ENCODE assay signal across 10 cellular contexts in the genomic region with DNA sequence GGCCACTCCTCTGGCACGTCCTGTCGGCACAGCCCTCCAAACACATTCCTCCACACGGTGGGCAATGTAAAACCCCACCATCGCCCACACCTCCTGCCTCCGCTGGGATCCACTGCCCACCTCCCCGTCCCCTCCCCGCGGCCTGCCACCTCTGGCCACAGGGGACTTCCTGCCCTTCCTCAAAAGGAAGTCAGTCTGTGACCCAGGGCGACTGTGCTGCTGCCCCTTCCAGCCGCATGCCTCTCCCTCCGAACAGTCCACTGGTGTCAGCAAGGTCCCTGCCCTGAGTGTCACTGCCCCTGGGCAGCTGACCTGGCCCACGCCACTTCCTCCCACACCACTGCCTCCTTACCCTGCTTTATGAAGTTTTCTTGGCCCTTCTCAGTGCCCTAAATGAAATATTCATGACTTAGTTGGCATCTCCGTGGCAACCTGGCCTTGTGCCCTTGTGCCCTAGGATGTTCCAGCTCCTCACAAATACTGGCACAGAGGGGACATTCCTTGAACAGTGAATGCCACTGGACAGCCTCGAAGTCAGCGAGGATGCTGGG. TPM values are rescaled to one million over a fixed set of nuclear protein-coding genes. Genes with fewer than 3 reads are reported as not detected.
DNase-seq lines count a peak whose midpoint lies in the region; ATAC-seq and TF ChIP-seq lines count a peak whose summit lies in the region.
"Had no signal": no experiment of that assay in that cellular context is flagged by ENCODE, and none has a peak within 500 bp of the region (broad histone marks: within the 10 kb centered on the region; RNA-seq: fewer than 3 reads in every experiment).

No MANE protein-coding gene starts in this region.

- DNase-seq in G401 (ENCODE audit: low spot score) (peak; percentile 52), RKO (ENCODE audit: low spot score) (peak; percentile 31), GOT3 (lab: John Stamatoyannopoulos, UW) (no peak), NCI-H1436 treated with DMSO at 0.1 percent for 48 hours (lab: John Stamatoyannopoulos, UW) (no peak), NCI-H2171 treated with DMSO at 0.1 percent for 48 hours (lab: John Stamatoyannopoulos, UW) (no peak)
- DNase-seq: stimulated activated CD4-positive, alpha-beta T cell treated with anti-CD3 and anti-CD28 coated beads, Interleukin-2, amount 100 ng/mL, for 48 hours had no signal

- no peaks in the 10 kb centered on the region for H3K27me3 ChIP-seq in esophagus (ENCODE audit: control insufficient read depth in 1 of 2, insufficient read depth in 2 of 2, low read length in 2 of 2)
- H3K27me3 ChIP-seq in parathyroid adenoma (ENCODE audit: control insufficient read depth, insufficient read depth, low read length) = no peaks in the 10 kb centered on the region

- peaks cover 0 to 4% of the 10 kb centered on the region in 2 donors for H3K36me3 ChIP-seq in esophagus (ENCODE audit: control insufficient read depth in 2 of 2, insufficient read depth in 2 of 2, low read length in 1 of 2)
- no peaks in the 10 kb centered on the region for H3K36me3 ChIP-seq in parathyroid adenoma (ENCODE audit: control insufficient read depth, insufficient read depth, low read length)

- H3K4me1 ChIP-seq in esophagus (ENCODE audit: control insufficient read depth in 2 of 2, insufficient read depth in 2 of 2, low read length in 1 of 2) (peaks cover 11 to 20% of the 10 kb centered on the region in 2 donors), parathyroid adenoma (peaks cover 4% of the 10 kb centered on the region)

- H3K27ac ChIP-seq in esophagus (ENCODE audit: low read depth in 2 of 2, low read length in 1 of 2) (peak overlapping the region; percentile 29 to 90), parathyroid adenoma (no peak overlapping the region)

- no peak for TF ChIP-seq CTCF in parathyroid adenoma (IDR thresholded peaks at IDR 0.05)

- in situ Hi-C loops in G401 (cut with HindIII; ENCODE audit: low sequenced_read_pairs) = no loop called here

- 44 to 52% methylated on average over 15 of the region's 15 CpGs for WGBS in esophagus, 2 donors

- no peaks in the 10 kb centered on the region for H3K79me2 ChIP-seq in parathyroid adenoma

- H3K9me3 ChIP-seq in esophagus (ENCODE audit: control insufficient read depth in 2 of 2, insufficient read depth in 1 of 2, low read depth in 1 of 2, low read length in 1 of 2) = peaks cover 0 to 4% of the 10 kb centered on the region in 2 donors
- no peaks in the 10 kb centered on the region for H3K9me3 ChIP-seq in parathyroid adenoma (ENCODE audit: control insufficient read depth, low read length)

- no peak for ATAC-seq in GM18868 (IDR thresholded peaks at IDR 0.05; ENCODE audit: unreplicated experiment)
- ATAC-seq: Panc1 had no signal

- no peak overlapping the region for H2AFZ ChIP-seq in parathyroid adenoma

- peak overlapping the region; percentile 96 for H3K4me2 ChIP-seq in parathyroid adenoma (ENCODE audit: low read length)

- no peak overlapping the region for H3K4me3 ChIP-seq in esophagus (ENCODE audit: low read depth in 1 of 2, low read length in 2 of 2)
- no peak overlapping the region for H3K4me3 ChIP-seq in parathyroid adenoma (ENCODE audit: low read depth, low read length)

- no peak overlapping the region for H3K9ac ChIP-seq in parathyroid adenoma

RNA-seq across cellular contexts. Expression of a gene that starts 2.0 kb away (rescaled TPM):
- 12.4 and 16.2 TPM in 2 replicates for total RNA-seq in G401 (2014; rRNA removed; shearing (Covaris generic))
- 1 to 10 TPM; 1.2 TPM for polyA plus RNA-seq in esophagus

RNA-seq across cellular contexts. Expression of a gene that starts 32.9 kb away (rescaled TPM):
- 66.2 and 75.3 TPM in 2 replicates for total RNA-seq in G401 (2014; rRNA removed; shearing (Covaris generic))
- polyA plus RNA-seq in esophagus = 10 to 100 TPM; 10.3 to 16.3 TPM

Comparison
In these comparisons a context has a peak if more than half of its experiments do, and no peak if none do; other contexts are left out.
1. DNase-seq: peak in G401 (single experiment) and RKO (single experiment); none in GOT3 (single experiment), NCI-H1436 treated with DMSO at 0.1 percent for 48 hours (single experiment) and NCI-H2171 treated with DMSO at 0.1 percent for 48 hours (single experiment).